In the genomic region with DNA sequence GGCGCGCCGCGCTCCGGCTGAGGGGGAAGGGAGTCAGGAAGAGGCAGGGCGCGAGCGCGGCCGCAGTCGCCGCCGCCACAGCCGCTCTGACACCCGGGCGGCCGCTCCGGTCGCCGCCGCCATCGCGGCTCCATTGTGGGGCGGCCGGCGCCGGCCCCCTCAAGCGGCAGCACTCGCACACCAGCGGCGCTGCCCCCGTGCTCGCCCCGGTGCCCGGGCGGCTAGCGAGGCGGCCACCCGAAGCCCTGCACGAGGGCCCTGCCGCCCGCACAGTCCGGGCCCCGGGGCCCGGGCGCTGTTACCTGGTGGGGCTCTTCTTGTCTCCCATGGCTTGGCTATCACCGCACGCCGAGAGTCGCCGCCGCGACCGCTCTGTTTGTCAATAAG, we compare ENCODE assay signal across 8 cellular contexts. TPM values are rescaled to one million over a fixed set of nuclear protein-coding genes. Genes with fewer than 3 reads are reported as not detected.
A peak's percentile ranks its signal among the peaks of the same experiment; 100 is the strongest.
DNase-seq lines count a peak whose midpoint lies in the region; ATAC-seq and TF ChIP-seq lines count a peak whose summit lies in the region.

No MANE protein-coding gene starts in this region.

- CTCF ChIA-PET in activated CD8-positive, alpha-beta T cell treated with anti-CD3 and anti-CD28 coated beads for 36 hours (lab: Charles Lee): no interaction called here

- no peaks in the 10 kb centered on the region for H3K9me3 Mint-ChIP-seq in activated CD8-positive, alpha-beta T cell treated with anti-CD3 and anti-CD28 coated beads for 36 hours
- no peaks in the 10 kb centered on the region for H3K9me3 Mint-ChIP-seq in stimulated activated naive CD8-positive, alpha-beta T cell treated with anti-CD3 and anti-CD28 coated beads, Interleukin-15, Interleukin-2, amounts not matched to agents 100 ng/mL and 50 ng/mL, for 24 hours

- no peaks in the 10 kb centered on the region for H3K27me3 Mint-ChIP-seq in activated CD8-positive, alpha-beta T cell treated with anti-CD3 and anti-CD28 coated beads for 36 hours
- H3K27me3 Mint-ChIP-seq in stimulated activated naive CD8-positive, alpha-beta T cell treated with anti-CD3 and anti-CD28 coated beads, Interleukin-15, Interleukin-2, amounts not matched to agents 100 ng/mL and 50 ng/mL, for 24 hours: no peaks in the 10 kb centered on the region

- peaks cover 46% of the 10 kb centered on the region for H3K27me3 ChIP-seq in iPS DF 6.9 (ENCODE audit: control insufficient read depth, insufficient read depth, low read length)

- no peaks in the 10 kb centered on the region for H3K9me3 ChIP-seq in iPS DF 6.9 (ENCODE audit: control insufficient read depth, insufficient read depth, low read length)

- no peak for TF ChIP-seq CTCF in activated CD8-positive, alpha-beta T cell treated with anti-CD3 and anti-CD28 coated beads for 36 hours (IDR thresholded peaks at IDR 0.05)

- H3K27ac Mint-ChIP-seq in activated CD8-positive, alpha-beta T cell treated with anti-CD3 and anti-CD28 coated beads for 36 hours: peak overlapping the region; percentile 82
- no peak overlapping the region for H3K27ac Mint-ChIP-seq in stimulated activated naive CD8-positive, alpha-beta T cell treated with anti-CD3 and anti-CD28 coated beads, Interleukin-15, Interleukin-2, amounts not matched to agents 100 ng/mL and 50 ng/mL, for 24 hours

- ATAC-seq in activated CD4-positive, CD25-positive, alpha-beta regulatory T cell treated with anti-CD3 and anti-CD28 coated beads, Interleukin-2, amount 50 U/mL, for 24 hours: peak; percentile 34 to 42
- ATAC-seq in HG03045 (IDR thresholded peaks at IDR 0.05; ENCODE audit: unreplicated experiment): peak; percentile 40
- ATAC-seq in activated CD8-positive, alpha-beta T cell treated with anti-CD3 and anti-CD28 coated beads for 36 hours: peak; percentile 42

- POLR2A ChIA-PET in activated CD8-positive, alpha-beta T cell treated with anti-CD3 and anti-CD28 coated beads for 36 hours (lab: Charles Lee): no interaction called here

- peak overlapping the region; percentile 86 for H3K4me3 Mint-ChIP-seq in activated CD8-positive, alpha-beta T cell treated with anti-CD3 and anti-CD28 coated beads for 36 hours
- H3K4me3 Mint-ChIP-seq in stimulated activated naive CD8-positive, alpha-beta T cell treated with anti-CD3 and anti-CD28 coated beads, Interleukin-15, Interleukin-2, amounts not matched to agents 100 ng/mL and 50 ng/mL, for 24 hours: peak overlapping the region; percentile 87

- H3K4me1 ChIP-seq in iPS DF 6.9 (ENCODE audit: control insufficient read depth, insufficient read depth, low read length): no peaks in the 10 kb centered on the region

- H3K36me3 ChIP-seq in iPS DF 6.9 (ENCODE audit: control insufficient read depth, insufficient read depth, low read length): no peaks in the 10 kb centered on the region

- no peak overlapping the region for H3K27ac ChIP-seq in iPS DF 6.9 (ENCODE audit: low read length)

- WGBS in iPS DF 6.9 (ENCODE audit: insufficient coverage, insufficient read length): no CpG with 5 or more reads among the region's 54 CpGs

- DNase-seq in activated CD4-positive, CD25-positive, alpha-beta regulatory T cell (lab: John Stamatoyannopoulos, UW): no peak
- DNase-seq in activated CD8-positive, alpha-beta T cell treated with anti-CD3 and anti-CD28 coated beads for 36 hours: no peak
- no peak for DNase-seq in iPS DF 6.9 (ENCODE audit: low read depth, low spot score)
- no peak for DNase-seq in NCI-H2107 (lab: John Stamatoyannopoulos, UW)
- no peak for DNase-seq in globus pallidus (ENCODE audit: low spot score)

- H3K4me3 ChIP-seq in iPS DF 6.9 (ENCODE audit: low read length): peak overlapping the region; percentile 58

- intact Hi-C loops in activated CD8-positive, alpha-beta T cell treated with anti-CD3 and anti-CD28 coated beads for 36 hours (cut with micrococcal nuclease): loop anchor here (5.0 kb wide), 2 partner anchors 89 to 96 kb away; a partner anchor contains a TSS

- peaks cover 20% of the 10 kb centered on the region for H3K36me3 Mint-ChIP-seq in activated CD8-positive, alpha-beta T cell treated with anti-CD3 and anti-CD28 coated beads for 36 hours (ENCODE audit: low read depth)
- H3K36me3 Mint-ChIP-seq in stimulated activated naive CD8-positive, alpha-beta T cell treated with anti-CD3 and anti-CD28 coated beads, Interleukin-15, Interleukin-2, amounts not matched to agents 100 ng/mL and 50 ng/mL, for 24 hours (ENCODE audit: low read depth): peaks cover 27% of the 10 kb centered on the region

- H3K4me1 Mint-ChIP-seq in activated CD8-positive, alpha-beta T cell treated with anti-CD3 and anti-CD28 coated beads for 36 hours (ENCODE audit: low read depth): peaks cover 34% of the 10 kb centered on the region
- H3K4me1 Mint-ChIP-seq in stimulated activated naive CD8-positive, alpha-beta T cell treated with anti-CD3 and anti-CD28 coated beads, Interleukin-15, Interleukin-2, amounts not matched to agents 100 ng/mL and 50 ng/mL, for 24 hours (ENCODE audit: low read depth): peaks cover 43% of the 10 kb centered on the region

RNA-seq across cellular contexts. Expression of a gene that starts 0.2 kb away (rescaled TPM):
- 10 to 100 TPM; 39.4 to 40.8 TPM for total RNA-seq in activated CD8-positive, alpha-beta T cell treated with anti-CD3 and anti-CD28 coated beads for 36 hours
